In the genomic region with DNA sequence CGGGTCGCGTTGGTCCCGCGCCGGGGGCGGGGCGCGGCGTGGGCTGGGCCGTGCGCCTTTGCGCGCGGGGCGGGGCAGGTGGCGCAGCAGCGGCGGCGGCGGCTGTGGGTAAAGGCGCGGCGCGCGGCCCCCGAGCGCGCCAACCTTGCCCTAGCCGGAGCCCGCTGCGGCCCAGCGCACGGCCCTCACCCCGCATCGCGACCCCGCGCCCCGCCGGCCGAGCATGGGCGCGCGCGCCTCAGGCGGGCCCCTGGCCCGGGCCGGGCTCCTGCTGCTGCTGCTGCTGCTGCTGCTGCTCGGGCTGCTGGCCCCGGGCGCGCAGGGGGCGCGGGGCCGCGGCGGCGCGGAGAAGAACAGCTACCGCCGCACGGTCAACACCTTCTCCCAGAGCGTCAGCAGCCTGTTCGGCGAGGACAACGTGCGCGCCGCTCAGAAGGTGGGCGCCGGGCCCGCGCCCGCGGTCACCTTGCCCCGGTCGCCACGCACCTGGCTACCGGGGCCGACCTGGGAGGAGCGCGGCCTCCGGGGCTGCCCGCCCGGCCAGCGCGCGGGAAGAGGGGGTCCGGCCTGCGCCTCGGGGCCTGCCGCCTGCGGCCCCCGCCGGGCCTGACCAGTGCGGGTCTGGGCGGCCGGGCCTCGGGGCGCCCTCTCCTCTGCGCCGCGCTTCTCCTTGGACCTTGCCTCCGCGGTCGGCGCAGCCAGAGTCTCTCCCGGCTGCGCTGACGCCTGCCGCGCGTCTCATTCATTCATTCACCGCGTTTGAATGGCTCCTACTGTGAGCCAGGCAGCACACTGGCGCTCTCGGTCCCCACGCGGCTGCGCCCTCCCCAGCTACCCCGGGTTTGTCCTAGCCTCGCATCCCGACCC, we compare ENCODE assay signal across 8 cellular contexts. TPM values are rescaled to one million over a fixed set of nuclear protein-coding genes. Genes with fewer than 3 reads are reported as not detected.
DNase-seq lines count a peak whose midpoint lies in the region; ATAC-seq and TF ChIP-seq lines count a peak whose summit lies in the region.

A gene with protein sequence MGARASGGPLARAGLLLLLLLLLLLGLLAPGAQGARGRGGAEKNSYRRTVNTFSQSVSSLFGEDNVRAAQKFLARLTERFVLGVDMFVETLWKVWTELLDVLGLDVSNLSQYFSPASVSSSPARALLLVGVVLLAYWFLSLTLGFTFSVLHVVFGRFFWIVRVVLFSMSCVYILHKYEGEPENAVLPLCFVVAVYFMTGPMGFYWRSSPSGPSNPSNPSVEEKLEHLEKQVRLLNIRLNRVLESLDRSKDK (plus strand): TSS at position 78 of the 867 bp plus-strand sequence. CDS start 146 bp downstream, at position 224.

- H3K36me3 ChIP-seq in mucosa of descending colon (ENCODE audit: low read depth): no peaks in the 10 kb centered on the region

- peak; percentile 50 for DNase-seq in AG08395 (ENCODE audit: low spot score)
- DNase-seq in NCI-H510A treated with DMSO at 0.1 percent for 48 hours (lab: John Stamatoyannopoulos, UW): peak; percentile 64
- DNase-seq in activated CD8-positive, alpha-beta memory T cell treated with anti-CD3 and anti-CD28 coated beads for 4 hours (ENCODE audit: low read depth in 2 of 2): peak; percentile 28 to 48
- peak; percentile 47 for DNase-seq in endothelial cell (ENCODE audit: low spot score)
- DNase-seq in mucosa of descending colon: peak; percentile 84 to 88 (median 85)
- DNase-seq in stimulated activated CD8-positive, alpha-beta memory T cell treated with anti-CD3 and anti-CD28 coated beads, Interleukin-4, amount 100 ng/mL, for 4 hours (ENCODE audit: low read depth in 2 of 2, low spot score in 1 of 2): peak; percentile 22 to 45

- no peak for TF ChIP-seq CTCF in endothelial cell (IDR thresholded peaks at IDR 0.05; ENCODE audit: unreplicated experiment)
- no peak for TF ChIP-seq CTCF in mucosa of descending colon (IDR thresholded peaks at IDR 0.05)

- no peaks in the 10 kb centered on the region for H3K9me3 ChIP-seq in mucosa of descending colon

- H3K27me3 Mint-ChIP-seq in endothelial cell (ENCODE audit: unreplicated experiment): peaks cover 8% of the 10 kb centered on the region

- H3K9me3 Mint-ChIP-seq in endothelial cell (ENCODE audit: unreplicated experiment): no peaks in the 10 kb centered on the region

- peak within 1 kb of the TSS; percentile 63 for H3K4me3 ChIP-seq in mucosa of descending colon

- peaks cover 18% of the 10 kb centered on the region for H3K4me1 Mint-ChIP-seq in endothelial cell (ENCODE audit: unreplicated experiment)

- H3K4me1 ChIP-seq in mucosa of descending colon (ENCODE audit: low read depth): peaks cover 5% of the 10 kb centered on the region

- intact Hi-C loops in mucosa of descending colon (cut with DNase I, micrococcal nuclease): no loop called here

- H3K27ac Mint-ChIP-seq in endothelial cell (ENCODE audit: unreplicated experiment): peak within 1 kb of the TSS; percentile 32

- peaks cover 4% of the 10 kb centered on the region for H3K36me3 Mint-ChIP-seq in endothelial cell (ENCODE audit: low read depth, unreplicated experiment)

- ATAC-seq in GM18861 (IDR thresholded peaks at IDR 0.05; ENCODE audit: unreplicated experiment) (peak; percentile 32), HG03095 (IDR thresholded peaks at IDR 0.05; ENCODE audit: unreplicated experiment) (peak; percentile 44), mucosa of descending colon (peak; percentile 77)

- H3K4me3 Mint-ChIP-seq in endothelial cell (ENCODE audit: unreplicated experiment): peak within 1 kb of the TSS; percentile 92

RNA-seq across cellular contexts. Expression of the gene that starts here (rescaled TPM):
- total RNA-seq in endothelial cell (ENCODE audit: unreplicated experiment) (1.4 TPM), mucosa of descending colon (10 to 100 TPM; 21.3 to 45.1 (median 44.4) TPM)

Comparison
In these comparisons a context has a peak if more than half of its experiments do, and no peak if none do; other contexts are left out.
1. Peak in every context shown above with its lines: DNase-seq, ATAC-seq and H3K4me3 ChIP-seq.
2. DNase-seq: peak in every context shown above with its lines; median percentile 85 in mucosa of descending colon; 64 in NCI-H510A treated with DMSO at 0.1 percent for 48 hours; 50 in AG08395; 47 in endothelial cell; 38 in activated CD8-positive, alpha-beta memory T cell treated with anti-CD3 and anti-CD28 coated beads for 4 hours; 34 in stimulated activated CD8-positive, alpha-beta memory T cell treated with anti-CD3 and anti-CD28 coated beads, Interleukin-4, amount 100 ng/mL, for 4 hours.